In the genomic region with DNA sequence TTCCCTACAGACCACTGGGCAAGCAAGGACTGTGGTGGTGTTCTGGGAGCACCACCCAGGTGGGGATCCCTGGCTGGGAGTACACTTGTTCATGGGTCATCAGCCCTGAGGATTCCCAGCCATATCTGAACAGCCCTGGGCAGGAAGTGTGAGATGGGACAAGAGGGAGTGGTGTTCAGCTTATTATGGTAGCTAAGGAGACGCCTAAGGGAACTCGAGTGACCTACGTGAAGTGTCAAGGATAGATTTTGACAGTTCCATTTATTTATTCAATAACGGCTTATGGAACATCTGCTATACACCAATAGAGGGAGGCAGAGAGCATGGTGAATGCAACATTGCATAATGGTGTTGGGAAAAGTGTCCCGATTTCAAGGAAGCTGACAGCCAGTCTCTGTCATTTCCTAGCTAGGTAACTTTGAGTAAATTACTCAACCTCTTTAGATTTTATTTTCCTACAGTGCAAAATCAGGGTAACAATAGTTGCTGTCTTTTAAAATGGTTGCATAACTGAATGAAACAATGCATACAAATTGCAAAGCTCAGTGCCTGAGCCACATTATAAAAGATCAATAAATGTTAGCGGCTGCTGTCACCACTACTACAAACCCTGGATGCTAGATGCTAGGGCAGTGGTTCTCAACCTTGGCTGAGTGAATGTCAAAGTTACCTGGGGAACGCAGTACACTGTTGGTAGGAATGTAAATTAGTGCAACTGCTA, we compare ENCODE assay signal across 1 cellular context.
TF ChIP-seq lines count a peak whose summit lies in the region.

No MANE protein-coding gene starts in this region.

TF ChIP-seq in SK-N-SH treated with all-trans-retinoic acid at 6 μM for 48 hours, 23 proteins besides CTCF, POLR2A, EP300 and RAD21 (continued from another document):
- TF ChIP-seq, protein P1, sequence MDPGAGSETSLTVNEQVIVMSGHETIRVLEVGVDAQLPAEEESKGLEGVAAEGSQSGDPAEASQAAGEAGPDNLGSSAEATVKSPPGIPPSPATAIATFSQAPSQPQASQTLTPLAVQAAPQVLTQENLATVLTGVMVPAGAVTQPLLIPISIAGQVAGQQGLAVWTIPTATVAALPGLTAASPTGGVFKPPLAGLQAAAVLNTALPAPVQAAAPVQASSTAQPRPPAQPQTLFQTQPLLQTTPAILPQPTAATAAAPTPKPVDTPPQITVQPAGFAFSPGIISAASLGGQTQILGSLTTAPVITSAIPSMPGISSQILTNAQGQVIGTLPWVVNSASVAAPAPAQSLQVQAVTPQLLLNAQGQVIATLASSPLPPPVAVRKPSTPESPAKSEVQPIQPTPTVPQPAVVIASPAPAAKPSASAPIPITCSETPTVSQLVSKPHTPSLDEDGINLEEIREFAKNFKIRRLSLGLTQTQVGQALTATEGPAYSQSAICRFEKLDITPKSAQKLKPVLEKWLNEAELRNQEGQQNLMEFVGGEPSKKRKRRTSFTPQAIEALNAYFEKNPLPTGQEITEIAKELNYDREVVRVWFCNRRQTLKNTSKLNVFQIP (CRISPR knock-in tag; IDR thresholded peaks at IDR 0.05; ENCODE audit: borderline replicate concordance, low read depth), result no peak
- TF ChIP-seq ARNTL (CRISPR knock-in tag; IDR thresholded peaks at IDR 0.05; ENCODE audit: borderline replicate concordance, low read depth) (no peak), PPARA (CRISPR knock-in tag; IDR thresholded peaks at IDR 0.05; ENCODE audit: borderline replicate concordance) (no peak), ZNF565 (CRISPR knock-in tag; conservative IDR thresholded peaks at IDR 0.05; ENCODE audit: low read depth) (no peak), OSR1 (CRISPR knock-in tag; IDR thresholded peaks at IDR 0.05) (no peak), BACH2 (CRISPR knock-in tag; IDR thresholded peaks at IDR 0.05; ENCODE audit: borderline replicate concordance) (no peak), GLIS3 (CRISPR knock-in tag; IDR thresholded peaks at IDR 0.05) (no peak)
- TF ChIP-seq, protein P2, sequence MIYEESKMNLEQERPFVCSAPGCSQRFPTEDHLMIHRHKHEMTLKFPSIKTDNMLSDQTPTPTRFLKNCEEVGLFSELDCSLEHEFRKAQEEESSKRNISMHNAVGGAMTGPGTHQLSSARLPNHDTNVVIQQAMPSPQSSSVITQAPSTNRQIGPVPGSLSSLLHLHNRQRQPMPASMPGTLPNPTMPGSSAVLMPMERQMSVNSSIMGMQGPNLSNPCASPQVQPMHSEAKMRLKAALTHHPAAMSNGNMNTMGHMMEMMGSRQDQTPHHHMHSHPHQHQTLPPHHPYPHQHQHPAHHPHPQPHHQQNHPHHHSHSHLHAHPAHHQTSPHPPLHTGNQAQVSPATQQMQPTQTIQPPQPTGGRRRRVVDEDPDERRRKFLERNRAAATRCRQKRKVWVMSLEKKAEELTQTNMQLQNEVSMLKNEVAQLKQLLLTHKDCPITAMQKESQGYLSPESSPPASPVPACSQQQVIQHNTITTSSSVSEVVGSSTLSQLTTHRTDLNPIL (CRISPR knock-in tag; IDR thresholded peaks at IDR 0.05; ENCODE audit: low read depth), result no peak
- TF ChIP-seq, protein P3, sequence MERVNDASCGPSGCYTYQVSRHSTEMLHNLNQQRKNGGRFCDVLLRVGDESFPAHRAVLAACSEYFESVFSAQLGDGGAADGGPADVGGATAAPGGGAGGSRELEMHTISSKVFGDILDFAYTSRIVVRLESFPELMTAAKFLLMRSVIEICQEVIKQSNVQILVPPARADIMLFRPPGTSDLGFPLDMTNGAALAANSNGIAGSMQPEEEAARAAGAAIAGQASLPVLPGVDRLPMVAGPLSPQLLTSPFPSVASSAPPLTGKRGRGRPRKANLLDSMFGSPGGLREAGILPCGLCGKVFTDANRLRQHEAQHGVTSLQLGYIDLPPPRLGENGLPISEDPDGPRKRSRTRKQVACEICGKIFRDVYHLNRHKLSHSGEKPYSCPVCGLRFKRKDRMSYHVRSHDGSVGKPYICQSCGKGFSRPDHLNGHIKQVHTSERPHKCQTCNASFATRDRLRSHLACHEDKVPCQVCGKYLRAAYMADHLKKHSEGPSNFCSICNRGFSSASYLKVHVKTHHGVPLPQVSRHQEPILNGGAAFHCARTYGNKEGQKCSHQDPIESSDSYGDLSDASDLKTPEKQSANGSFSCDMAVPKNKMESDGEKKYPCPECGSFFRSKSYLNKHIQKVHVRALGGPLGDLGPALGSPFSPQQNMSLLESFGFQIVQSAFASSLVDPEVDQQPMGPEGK (CRISPR knock-in tag; IDR thresholded peaks at IDR 0.05; ENCODE audit: borderline replicate concordance), result no peak
